1 cellular context compared by ENCODE assay signal in genomic region chr19:14117668-14118164, GRCh38.
A peak's percentile ranks its signal among the peaks of the same experiment; 100 is the strongest.
TF ChIP-seq lines count a peak whose summit lies in the region.

Gene PRKACA, minus strand, starts transcription at chr19:14117762. Its CDS starts 215 bp downstream, at chr19:14117547.

TF ChIP-seq in K562, 482 proteins besides CTCF, POLR2A, EP300 and RAD21 (continued from another document and continues in another):
- TF ChIP-seq MGA (IDR thresholded peaks at IDR 0.05) (no peak), FIP1L1 (IDR thresholded peaks at IDR 0.05; ENCODE audit: low read depth, low read length, poor library complexity, severe bottlenecking) (no peak), KLF6 (CRISPR knock-in tag; IDR thresholded peaks at IDR 0.05; ENCODE audit: borderline replicate concordance) (no peak), NR0B1 (IDR thresholded peaks at IDR 0.05; ENCODE audit: partially characterized antibody) (no peak), ZNF639 (CRISPR knock-in tag; conservative IDR thresholded peaks at IDR 0.05 in 1 of 2, IDR thresholded peaks at IDR 0.05 in 1 of 2) (peak in 1 of 2 experiments; percentile 99; a peak in 2 of 4 replicates), NR2C2 (CRISPR knock-in tag; IDR thresholded peaks at IDR 0.05) (0 out of 2 replicates have a peak, but pooled peaks have one; percentile 38), NR2C2 (tag; IDR thresholded peaks at IDR 0.05) (no peak), ATF7 (IDR thresholded peaks at IDR 0.05) (peak; percentile 59), FOS (IDR thresholded peaks at IDR 0.05; ENCODE audit: extremely low read depth, insufficient read length) (peak; percentile 98), CREM (IDR thresholded peaks at IDR 0.05; ENCODE audit: low read depth) (peak; percentile 94), NEUROD1 (IDR thresholded peaks at IDR 0.05; ENCODE audit: borderline replicate concordance, low read depth, low read length, partially characterized antibody) (peak; percentile 100), CBX1 (IDR thresholded peaks at IDR 0.05; ENCODE audit: low read depth) (no peak), POLR2G (IDR thresholded peaks at IDR 0.05; ENCODE audit: low read depth, low read length) (peak; percentile 70), MYC (IDR thresholded peaks at IDR 0.05; ENCODE audit: low read depth, low read length) (0 out of 2 replicates have a peak, but pooled peaks have one; percentile 6), MYC (CRISPR knock-in tag; IDR thresholded peaks at IDR 0.05; ENCODE audit: borderline replicate concordance, low read depth) (no peak), TAF1 (IDR thresholded peaks at IDR 0.05; ENCODE audit: control insufficient read depth, extremely low read depth, insufficient read depth, low read length, severe bottlenecking) (no peak), NFYB (IDR thresholded peaks at IDR 0.05; ENCODE audit: extremely low read depth, insufficient read length) (peak; percentile 96), CHD4 (IDR thresholded peaks at IDR 0.05; ENCODE audit: insufficient read depth, insufficient replicate concordance, low read depth, low read length, poor library complexity, severe bottlenecking) (no peak), VEZF1 (CRISPR knock-in tag; IDR thresholded peaks at IDR 0.05) (peak; percentile 95), PHF21A (IDR thresholded peaks at IDR 0.05; ENCODE audit: borderline replicate concordance, low read depth) (peak; percentile 68; the same call in 1 of the 2 replicates), ATF4 (CRISPR knock-in tag; IDR thresholded peaks at IDR 0.05) (no peak), JUND (IDR thresholded peaks at IDR 0.05; ENCODE audit: borderline replicate concordance, low read depth, low read length) (0 out of 2 replicates have a peak, but pooled peaks have one; percentile 14), JUND (tag; IDR thresholded peaks at IDR 0.05; ENCODE audit: borderline replicate concordance, low read depth, low read length) (no peak), EGR1 (conservative IDR thresholded peaks at IDR 0.05) (peak; percentile 99), ZBTB7A (IDR thresholded peaks at IDR 0.05; ENCODE audit: borderline replicate concordance, control insufficient read depth, low read depth, low read length) (peak; percentile 89), EHMT2 (IDR thresholded peaks at IDR 0.05) (no peak), ZNF134 (CRISPR knock-in tag; conservative IDR thresholded peaks at IDR 0.05) (no peak), E2F8 (IDR thresholded peaks at IDR 0.05; ENCODE audit: low read depth, partially characterized antibody) (peak; percentile 27), ZSCAN32 (CRISPR knock-in tag; IDR thresholded peaks at IDR 0.05) (no peak), RBM25 (IDR thresholded peaks at IDR 0.05; ENCODE audit: low read depth, low read length, severe bottlenecking) (peak; percentile 100), HCFC1 (IDR thresholded peaks at IDR 0.05; ENCODE audit: low read depth, low read length) (peak; percentile 55), POLR3G (IDR thresholded peaks at IDR 0.05; ENCODE audit: extremely low read depth, insufficient read length, insufficient replicate concordance) (no peak), MAZ (CRISPR knock-in tag; conservative IDR thresholded peaks at IDR 0.05 in 1 of 2, IDR thresholded peaks at IDR 0.05 in 1 of 2) (peak; percentile 10 to 59; a peak in 3 of 4 replicates), SRSF7 (optimal IDR thresholded peaks at IDR 0.05; ENCODE audit: low read depth, low read length) (no peak), TEAD2 (tag; IDR thresholded peaks at IDR 0.05) (no peak), C11orf30 (IDR thresholded peaks at IDR 0.05; ENCODE audit: low read depth) (no peak; the same call in 1 of the 2 replicates), STAT5A (IDR thresholded peaks at IDR 0.05; ENCODE audit: borderline replicate concordance, low read length) (no peak), SIN3B (IDR thresholded peaks at IDR 0.05; ENCODE audit: low read depth) (no peak), TARDBP (IDR thresholded peaks at IDR 0.05) (no peak), E2F3 (CRISPR knock-in tag; IDR thresholded peaks at IDR 0.05) (no peak)
- TF ChIP-seq, protein P1, sequence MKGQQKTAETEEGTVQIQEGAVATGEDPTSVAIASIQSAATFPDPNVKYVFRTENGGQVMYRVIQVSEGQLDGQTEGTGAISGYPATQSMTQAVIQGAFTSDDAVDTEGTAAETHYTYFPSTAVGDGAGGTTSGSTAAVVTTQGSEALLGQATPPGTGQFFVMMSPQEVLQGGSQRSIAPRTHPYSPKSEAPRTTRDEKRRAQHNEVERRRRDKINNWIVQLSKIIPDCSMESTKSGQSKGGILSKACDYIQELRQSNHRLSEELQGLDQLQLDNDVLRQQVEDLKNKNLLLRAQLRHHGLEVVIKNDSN (CRISPR knock-in tag; IDR thresholded peaks at IDR 0.05), result peak; percentile 49; the same call in 1 of the 2 replicates
- TF ChIP-seq, protein P2, sequence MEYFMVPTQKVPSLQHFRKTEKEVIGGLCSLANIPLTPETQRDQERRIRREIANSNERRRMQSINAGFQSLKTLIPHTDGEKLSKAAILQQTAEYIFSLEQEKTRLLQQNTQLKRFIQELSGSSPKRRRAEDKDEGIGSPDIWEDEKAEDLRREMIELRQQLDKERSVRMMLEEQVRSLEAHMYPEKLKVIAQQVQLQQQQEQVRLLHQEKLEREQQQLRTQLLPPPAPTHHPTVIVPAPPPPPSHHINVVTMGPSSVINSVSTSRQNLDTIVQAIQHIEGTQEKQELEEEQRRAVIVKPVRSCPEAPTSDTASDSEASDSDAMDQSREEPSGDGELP (CRISPR knock-in tag; IDR thresholded peaks at IDR 0.05; ENCODE audit: borderline replicate concordance), result peak; percentile 96
